In the genomic region with DNA sequence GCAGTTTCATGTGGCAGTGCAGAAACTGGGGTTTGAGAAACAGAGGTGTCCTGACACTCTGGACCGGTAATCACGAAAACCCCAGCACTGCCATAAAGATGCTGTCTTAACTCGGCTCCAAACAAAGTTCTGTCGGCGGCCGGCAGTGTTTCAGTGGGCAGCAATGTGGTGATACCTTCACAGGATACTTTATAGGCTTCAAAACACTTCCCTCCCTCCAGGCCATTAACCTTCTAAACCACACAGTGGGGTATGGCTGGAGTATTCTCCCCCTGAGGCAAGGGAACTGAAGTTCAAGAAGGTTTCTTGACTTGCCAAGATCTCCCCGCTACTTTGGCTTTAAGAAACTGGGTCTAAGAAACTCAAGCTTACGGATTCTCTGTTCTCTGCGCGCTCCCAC, we compare ENCODE assay signal across 1 cellular context.
TF ChIP-seq lines count a peak whose summit lies in the region.

No MANE protein-coding gene starts in this region.

TF ChIP-seq in SK-N-SH, 30 proteins besides CTCF, POLR2A, EP300 and RAD21 (continued from another document):
- TF ChIP-seq, protein P1, sequence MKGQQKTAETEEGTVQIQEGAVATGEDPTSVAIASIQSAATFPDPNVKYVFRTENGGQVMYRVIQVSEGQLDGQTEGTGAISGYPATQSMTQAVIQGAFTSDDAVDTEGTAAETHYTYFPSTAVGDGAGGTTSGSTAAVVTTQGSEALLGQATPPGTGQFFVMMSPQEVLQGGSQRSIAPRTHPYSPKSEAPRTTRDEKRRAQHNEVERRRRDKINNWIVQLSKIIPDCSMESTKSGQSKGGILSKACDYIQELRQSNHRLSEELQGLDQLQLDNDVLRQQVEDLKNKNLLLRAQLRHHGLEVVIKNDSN (IDR thresholded peaks at IDR 0.05; ENCODE audit: borderline replicate concordance, low read depth) = no peak
- no peak for TF ChIP-seq GATA2 (CRISPR knock-in tag; IDR thresholded peaks at IDR 0.05)
